ENCODE assay signal across 15 cellular contexts in genomic region chr10:110011679-110012078, GRCh38. TPM values are rescaled to one million over a fixed set of nuclear protein-coding genes. Genes with fewer than 3 reads are reported as not detected.
DNase-seq lines count a peak whose midpoint lies in the region; ATAC-seq and TF ChIP-seq lines count a peak whose summit lies in the region.
"Had no signal": no experiment of that assay in that cellular context is flagged by ENCODE, and none has a peak within 500 bp of the region (broad histone marks: within the 10 kb centered on the region; RNA-seq: fewer than 3 reads in every experiment).

No MANE protein-coding gene starts in this region.

- DNase-seq in SK-N-SH = no peak
- no peak for DNase-seq in DND-41
- DNase-seq in PC-3 = peak; percentile 52
- no peak for DNase-seq in aorta
- DNase-seq in dermis blood vessel endothelial cell = no peak
- DNase-seq: ACHN; central memory CD4-positive, alpha-beta T cell; COR-L47; foreskin keratinocyte; IMR-90; left lung; psoas muscle had no signal

- H3F3A ChIP-seq in SK-N-SH (replicated peaks; ENCODE audit: insufficient read depth) (peaks cover 4% of the 10 kb centered on the region), PC-3 (ENCODE audit: low read length, unreplicated experiment) (no peaks in the 10 kb centered on the region)

- WGBS in SK-N-SH (ENCODE audit: low lambda C conversion rate) = 86% methylated on average over 3 of the region's 3 CpGs
- WGBS in aorta, 2 donors = 22 to 24% methylated on average over 3 of the region's 3 CpGs

- H2AFZ ChIP-seq in SK-N-SH (ENCODE audit: low read depth) = no peak overlapping the region
- H2AFZ ChIP-seq in DND-41 (ENCODE audit: low read depth, low read length) = no peak overlapping the region
- H2AFZ ChIP-seq in PC-3 (ENCODE audit: low read length) = no peak overlapping the region

- BruUV-seq in PC-3 (replicated peaks; lab: Mats Ljungman, UMichigan) = no TSS peak

- H3K36me3 ChIP-seq in SK-N-SH (replicated peaks in 1 of 2; ENCODE audit: control insufficient read depth in 1 of 2, insufficient read depth in 2 of 2, low read length in 1 of 2) (peaks cover 0 to 3% of the 10 kb centered on the region in 2 experiments), DND-41 (ENCODE audit: insufficient read depth, low read length) (no peaks in the 10 kb centered on the region), PC-3 (ENCODE audit: low read depth, low read length) (no peaks in the 10 kb centered on the region), aorta (ENCODE audit: control insufficient read depth in 1 of 2, insufficient read depth in 2 of 2, low read length in 1 of 2) (no peaks in the 10 kb centered on the region)
- H3K36me3 ChIP-seq: left lung had no signal

- ATAC-seq in SK-N-SH treated with all-trans-retinoic acid at 6 μM for 48 hours (no peak), DND-41 (ENCODE audit: insufficient read depth, low read depth) (no peak), PC-3 (no peak), aorta (ENCODE audit: low FRiP score) (no peak), HG03460 (IDR thresholded peaks at IDR 0.05; ENCODE audit: unreplicated experiment) (no peak)
- ATAC-seq: foreskin keratinocyte, left lung, psoas muscle had no signal

- no peaks in the 10 kb centered on the region for H3K9me2 ChIP-seq in SK-N-SH
- no peaks in the 10 kb centered on the region for H3K9me2 ChIP-seq in PC-3 (replicated peaks; ENCODE audit: low read length)

- H3K4me3 ChIP-seq in SK-N-SH (ENCODE audit: low read depth in 2 of 2, low read length in 1 of 2) = no peak overlapping the region
- no peak overlapping the region for H3K4me3 ChIP-seq in DND-41 (ENCODE audit: low read depth in 1 of 2, low read length in 2 of 2)
- H3K4me3 ChIP-seq in PC-3 (ENCODE audit: low read length) = no peak overlapping the region
- no peak overlapping the region for H3K4me3 ChIP-seq in aorta (ENCODE audit: low read length in 2 of 2)
- H3K4me3 ChIP-seq: left lung, psoas muscle had no signal

- TF ChIP-seq CTCF in SK-N-SH (IDR thresholded peaks at IDR 0.05) (no peak), DND-41 (IDR thresholded peaks at IDR 0.05; ENCODE audit: borderline replicate concordance, extremely low read depth, low read length, poor library complexity, severe bottlenecking) (no peak), PC-3 (conservative IDR thresholded peaks at IDR 0.05; ENCODE audit: low read depth, low read length) (no peak)

- H3K79me2 ChIP-seq in SK-N-SH (ENCODE audit: insufficient read depth) (peaks cover 83% of the 10 kb centered on the region), DND-41 (ENCODE audit: insufficient read depth, low read length) (peaks cover 83% of the 10 kb centered on the region), PC-3 (ENCODE audit: low read length) (peaks cover 74% of the 10 kb centered on the region)

- H3K9ac ChIP-seq in SK-N-SH (no peak overlapping the region), DND-41 (ENCODE audit: low read depth, low read length) (no peak overlapping the region), PC-3 (ENCODE audit: low read length) (no peak overlapping the region)

- no peaks in the 10 kb centered on the region for H3K27me3 ChIP-seq in SK-N-SH (ENCODE audit: insufficient read depth)
- H3K27me3 ChIP-seq in DND-41 (ENCODE audit: insufficient read depth, low read length, poor library complexity) = no peaks in the 10 kb centered on the region
- H3K27me3 ChIP-seq in PC-3 (ENCODE audit: low read length) = no peaks in the 10 kb centered on the region
- H3K27me3 ChIP-seq in layer of hippocampus (ENCODE audit: control insufficient read depth, insufficient read depth, low read length) = no peaks in the 10 kb centered on the region
- H3K27me3 ChIP-seq in aorta (ENCODE audit: control insufficient read depth in 1 of 2, insufficient read depth in 2 of 2, low read length in 1 of 2) = no peaks in the 10 kb centered on the region
- H3K27me3 ChIP-seq: foreskin keratinocyte, left lung had no signal

- CTCF ChIA-PET in SK-N-SH (lab: Yijun Ruan, JAX) = interaction anchor here (9.6 kb wide), 1 partner anchor 127 kb away, joined by 70 read pairs; no protein-coding TSS in a partner anchor
- CTCF ChIA-PET in PC-3 (lab: Charles Lee) = no interaction called here

- intact Hi-C loops in PC-3 (cut with micrococcal nuclease) (no loop called here), aorta (cut with DNase I) (no loop called here)

- H4K20me1 ChIP-seq in SK-N-SH (ENCODE audit: insufficient read depth) = peaks cover 33% of the 10 kb centered on the region; the same call in 1 of the 2 replicates
- H4K20me1 ChIP-seq in DND-41 (ENCODE audit: insufficient read depth, low read length) = peaks cover 63% of the 10 kb centered on the region
- H4K20me1 ChIP-seq in PC-3 (ENCODE audit: low read length) = no peaks in the 10 kb centered on the region

- no peak overlapping the region for H3K4me2 ChIP-seq in SK-N-SH
- peak overlapping the region; percentile 76; the same call in 1 of the 2 replicates for H3K4me2 ChIP-seq in DND-41 (ENCODE audit: insufficient read depth, low read length)
- peak overlapping the region; percentile 100 for H3K4me2 ChIP-seq in PC-3 (ENCODE audit: low read length)

- H3K27ac ChIP-seq in SK-N-SH (ENCODE audit: low read depth in 2 of 2, low read length in 1 of 2) (no peak overlapping the region), DND-41 (ENCODE audit: low read length) (no peak overlapping the region), PC-3 (ENCODE audit: low read length) (no peak overlapping the region), layer of hippocampus (ENCODE audit: low read depth, low read length) (peak overlapping the region; percentile 1), aorta (ENCODE audit: low read depth in 1 of 2, low read length in 2 of 2) (no peak overlapping the region)
- H3K27ac ChIP-seq: foreskin keratinocyte, left lung, psoas muscle had no signal

- no peak for TF ChIP-seq EP300 in SK-N-SH (IDR thresholded peaks at IDR 0.05; ENCODE audit: borderline replicate concordance in 1 of 2, low read depth in 1 of 2, low read length in 1 of 2)

- no peak for TF ChIP-seq RAD21 in SK-N-SH (IDR thresholded peaks at IDR 0.05; ENCODE audit: low read length)

- POLR2A ChIA-PET in SK-N-SH (lab: Yijun Ruan, JAX) (no interaction called here), PC-3 (lab: Charles Lee; ENCODE audit: unreplicated experiment) (no interaction called here)

- H3K9me3 ChIP-seq in SK-N-SH (no peaks in the 10 kb centered on the region), DND-41 (ENCODE audit: insufficient read depth, low read length, severe bottlenecking) (no peaks in the 10 kb centered on the region), PC-3 (ENCODE audit: low read length) (no peaks in the 10 kb centered on the region), aorta (ENCODE audit: control insufficient read depth, low read length) (no peaks in the 10 kb centered on the region)
- H3K9me3 ChIP-seq: left lung, psoas muscle had no signal

- H3K4me1 ChIP-seq in SK-N-SH (ENCODE audit: control insufficient read depth in 1 of 2, insufficient read depth in 2 of 2, low read depth in 1 of 2, low read length in 1 of 2) (peaks cover 34 to 39% of the 10 kb centered on the region in 2 experiments; a peak in 3 of 4 replicates), DND-41 (ENCODE audit: insufficient read depth, low read length) (peaks cover 45% of the 10 kb centered on the region), PC-3 (ENCODE audit: insufficient read depth, low read length) (peaks cover 38% of the 10 kb centered on the region), aorta (ENCODE audit: control insufficient read depth in 1 of 2, insufficient read depth in 2 of 2, low read length in 2 of 2) (peaks cover 4 to 6% of the 10 kb centered on the region in 2 donors)

TF ChIP-seq in SK-N-SH, 30 proteins besides CTCF, POLR2A, EP300 and RAD21 (continues in another document):
- TF ChIP-seq NFIC (IDR thresholded peaks at IDR 0.05; ENCODE audit: borderline replicate concordance) = peak; percentile 26; the same call in 1 of the 2 replicates
- no peak for TF ChIP-seq RFX5 (IDR thresholded peaks at IDR 0.05; ENCODE audit: low read length)
- no peak for TF ChIP-seq ZBTB33 (IDR thresholded peaks at IDR 0.05; ENCODE audit: borderline replicate concordance, low read depth)

TF ChIP-seq in SK-N-SH treated with all-trans-retinoic acid at 6 μM for 48 hours, 23 proteins besides CTCF, POLR2A, EP300 and RAD21 (continues in another document):
- TF ChIP-seq CSDC2 (CRISPR knock-in tag; IDR thresholded peaks at IDR 0.05) (no peak), PPARA (CRISPR knock-in tag; IDR thresholded peaks at IDR 0.05; ENCODE audit: borderline replicate concordance) (no peak), OSR1 (CRISPR knock-in tag; IDR thresholded peaks at IDR 0.05) (no peak), BACH2 (CRISPR knock-in tag; IDR thresholded peaks at IDR 0.05; ENCODE audit: borderline replicate concordance) (no peak), RARB (CRISPR knock-in tag; IDR thresholded peaks at IDR 0.05) (no peak), POU6F1 (CRISPR knock-in tag; IDR thresholded peaks at IDR 0.05; ENCODE audit: borderline replicate concordance, low read depth) (no peak), ESRRG (CRISPR knock-in tag; IDR thresholded peaks at IDR 0.05) (no peak), GLIS3 (CRISPR knock-in tag; IDR thresholded peaks at IDR 0.05) (no peak), TCF4 (CRISPR knock-in tag; IDR thresholded peaks at IDR 0.05; ENCODE audit: borderline replicate concordance) (no peak), TOX (CRISPR knock-in tag; IDR thresholded peaks at IDR 0.05; ENCODE audit: borderline replicate concordance) (no peak), ZC3H10 (CRISPR knock-in tag; IDR thresholded peaks at IDR 0.05) (no peak), ZFP3 (CRISPR knock-in tag; IDR thresholded peaks at IDR 0.05) (no peak)

RNA-seq across cellular contexts. Expression of gene ADD3, which starts 3.9 kb away (rescaled TPM):
- polyA plus RNA-seq in SK-N-SH (2012; rRNA removed) (27.6 and 144 TPM in 2 replicates), aorta (100 to 1,000 TPM in 1 of 2 donors, 10 to 100 TPM in 1; 41.1 to 132 TPM)
- 39.2 and 59.7 TPM in 2 replicates for polyA plus RNA-seq in SK-N-SH (2012; cell fraction: cytosol; rRNA removed)
- polyA plus RNA-seq in SK-N-SH (2012; cell fraction: nucleus; rRNA removed) = 26.9 and 74.1 TPM in 2 replicates
- total RNA-seq in PC-3 (2014; rRNA removed) (25.7 and 30.3 TPM in 2 replicates), aorta (100 to 1,000 TPM in 1 of 2 donors, 10 to 100 TPM in 1; 80.9 to 197 TPM), dermis blood vessel endothelial cell (401 and 433 TPM in 2 replicates)
